Comparison of ENCODE assay signal across 23 cellular contexts in the genomic region with DNA sequence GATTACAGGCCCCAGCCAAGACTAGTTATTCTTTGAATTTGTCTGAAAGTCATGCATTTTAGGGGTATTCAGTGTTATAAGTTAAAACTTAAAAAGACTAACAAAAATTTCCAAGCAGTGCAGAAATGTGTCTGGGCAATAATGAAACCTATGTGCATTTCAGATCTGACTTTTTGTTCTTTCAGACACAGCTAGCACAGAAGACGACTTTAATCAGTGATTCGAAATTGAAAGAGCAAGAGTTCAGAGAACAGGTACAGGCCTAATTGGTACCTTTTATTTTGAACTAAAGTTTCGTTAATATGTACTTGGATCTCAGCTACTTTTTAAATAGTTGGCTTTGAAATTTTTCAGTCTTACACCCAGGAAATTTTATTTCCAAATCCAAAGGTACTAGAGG.
"Had no signal": no experiment of that assay in that cellular context is flagged by ENCODE, and none has a peak within 500 bp of the region (broad histone marks: within the 10 kb centered on the region; RNA-seq: fewer than 3 reads in every experiment).

No MANE protein-coding gene starts in this region.

- DNase-seq: KBM-7; MV-4-11; NCI-H1048; NCI-H1105; NCI-H1417; NCI-H146; NCI-H1694 treated with DMSO at 0.1 percent for 48 hours; NCI-H1930; NCI-H2081; NCI-H2107; NCI-H2227 treated with DMSO at 0.1 percent for 48 hours; NCI-H524 treated with DMSO at 0.1 percent for 48 hours; NCI-H69; NCI-H774; NK-92 treated with Interleukin-12 subunit alpha and Interleukin-12 subunit beta, amount 100 ng/mL, for 24 hours; PC-3; SHP77; SK-N-SH; SW 1271 had no signal

- ATAC-seq: Panc1, PC-3 had no signal

- H3K27ac ChIP-seq: HL-60, RWPE1 had no signal

- H3K9me3 ChIP-seq: SK-N-SH had no signal

- FAIRE-seq: HTR-8/SVneo had no signal
